ENCODE assay signal across 2 cellular contexts in the genomic region with DNA sequence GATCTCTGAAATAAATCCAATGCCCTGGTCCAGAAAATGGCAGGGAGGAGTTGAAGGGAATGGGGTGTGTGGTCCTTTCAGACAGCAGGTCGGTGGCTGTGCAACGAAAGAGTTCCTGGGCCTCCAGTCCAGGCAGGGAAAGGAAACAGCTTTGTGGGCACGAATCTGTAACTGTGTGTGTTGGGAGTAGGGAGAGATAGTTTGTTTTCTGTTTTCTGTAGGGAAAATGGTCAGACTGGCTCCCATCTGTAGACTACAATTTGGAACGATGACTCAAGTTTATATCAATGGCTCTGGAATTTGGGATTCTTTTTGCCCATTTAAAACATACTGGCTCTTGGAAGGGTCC.
TF ChIP-seq lines count a peak whose summit lies in the region.

No MANE protein-coding gene starts in this region.

TF ChIP-seq in endothelial cell of umbilical vein, 7 proteins besides CTCF, POLR2A, EP300 and RAD21:
- TF ChIP-seq POLR2AphosphoS5 (IDR thresholded peaks at IDR 0.05; ENCODE audit: insufficient read depth, low read depth, low read length), result peak; percentile 1
- TF ChIP-seq, protein P1, sequence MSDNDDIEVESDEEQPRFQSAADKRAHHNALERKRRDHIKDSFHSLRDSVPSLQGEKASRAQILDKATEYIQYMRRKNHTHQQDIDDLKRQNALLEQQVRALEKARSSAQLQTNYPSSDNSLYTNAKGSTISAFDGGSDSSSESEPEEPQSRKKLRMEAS (IDR thresholded peaks at IDR 0.05; ENCODE audit: insufficient read depth, insufficient read length), result no peak
- no peak for TF ChIP-seq MYC (IDR thresholded peaks at IDR 0.05; ENCODE audit: low read depth, low read length)

TF ChIP-seq in GM12891, 5 proteins besides CTCF, POLR2A, EP300 and RAD21:
- TF ChIP-seq PAX5 (IDR thresholded peaks at IDR 0.05; ENCODE audit: insufficient read depth, low read length, severe bottlenecking), result no peak
- no peak for TF ChIP-seq SPI1 (IDR thresholded peaks at IDR 0.05; ENCODE audit: low read depth, low read length)
- no peak for TF ChIP-seq TAF1 (IDR thresholded peaks at IDR 0.05; ENCODE audit: low read depth, low read length)
- no peak for TF ChIP-seq POU2F2 (IDR thresholded peaks at IDR 0.05; ENCODE audit: low read depth, low read length)
